18 cellular contexts compared by ENCODE assay signal in the genomic region with DNA sequence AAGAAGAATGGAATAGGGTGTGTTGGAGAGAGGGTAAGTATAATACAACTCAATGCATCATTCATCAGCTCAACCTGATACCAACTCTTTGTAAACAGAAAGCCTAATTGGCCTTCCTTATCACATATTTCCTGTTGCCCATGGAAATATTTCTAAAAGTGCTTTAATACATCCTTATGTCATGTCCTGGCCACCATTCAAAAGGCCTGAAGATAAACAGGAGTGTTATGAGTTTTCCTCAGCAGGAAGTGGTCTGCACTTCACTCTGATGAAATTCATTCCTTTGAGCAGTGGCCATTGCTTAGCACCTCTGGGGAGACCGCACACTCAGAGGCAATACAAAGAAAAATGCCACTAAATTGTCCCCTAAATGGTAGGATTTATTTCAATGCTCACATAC.
DNase-seq lines count a peak whose midpoint lies in the region; ATAC-seq and TF ChIP-seq lines count a peak whose summit lies in the region.
"Had no signal": no experiment of that assay in that cellular context is flagged by ENCODE, and none has a peak within 500 bp of the region (broad histone marks: within the 10 kb centered on the region; RNA-seq: fewer than 3 reads in every experiment).

No MANE protein-coding gene starts in this region.

- no peak overlapping the region for H3K4me3 ChIP-seq in fibroblast of lung (replicated peaks in 1 of 4; ENCODE audit: control extremely low read depth in 1 of 4, insufficient read depth in 1 of 4, low read depth in 3 of 4, low read length in 4 of 4)
- H3K4me3 ChIP-seq in upper lobe of right lung = no peak overlapping the region
- H3K4me3 ChIP-seq: A549, transverse colon had no signal

- H3K27me3 ChIP-seq in fibroblast of lung (ENCODE audit: control insufficient read depth, insufficient read depth, low read length) (no peaks in the 10 kb centered on the region), upper lobe of right lung (no peaks in the 10 kb centered on the region)
- H3K27me3 ChIP-seq: transverse colon had no signal

- no peaks in the 10 kb centered on the region for H3K4me1 Mint-ChIP-seq in stimulated activated effector memory CD8-positive, alpha-beta T cell treated with anti-CD3 and anti-CD28 coated beads, Interleukin-12 subunit alpha, Interleukin-12 subunit beta, amount 100 ng/mL, for 72 hours
- H3K4me1 Mint-ChIP-seq: CD8-positive, alpha-beta memory T cell; natural killer cell; stimulated activated naive B cell treated with anti-CD40 and anti-IgM and Interleukin-4, amounts not matched to agents 10 μg/mL and 1 μg/mL and 100 μg/mL, for 72 hours; T-cell had no signal

- H3K4me2 ChIP-seq in fibroblast of lung (ENCODE audit: extremely low read depth, insufficient read depth, low read length) = no peak overlapping the region
- H3K4me2 ChIP-seq: A549 had no signal

- H3K36me3 Mint-ChIP-seq in stimulated activated effector memory CD8-positive, alpha-beta T cell treated with anti-CD3 and anti-CD28 coated beads, Interleukin-12 subunit alpha, Interleukin-12 subunit beta, amount 100 ng/mL, for 72 hours = no peaks in the 10 kb centered on the region
- H3K36me3 Mint-ChIP-seq: CD8-positive, alpha-beta memory T cell; natural killer cell; stimulated activated naive B cell treated with anti-CD40 and anti-IgM and Interleukin-4, amounts not matched to agents 10 μg/mL and 1 μg/mL and 100 μg/mL, for 72 hours; T-cell had no signal

- H3K9me3 Mint-ChIP-seq in stimulated activated effector memory CD8-positive, alpha-beta T cell treated with anti-CD3 and anti-CD28 coated beads, Interleukin-12 subunit alpha, Interleukin-12 subunit beta, amount 100 ng/mL, for 72 hours = peaks cover 9% of the 10 kb centered on the region
- H3K9me3 Mint-ChIP-seq: stimulated activated naive B cell treated with anti-CD40 and anti-IgM and Interleukin-4, amounts not matched to agents 10 μg/mL and 1 μg/mL and 100 μg/mL, for 72 hours had no signal

- H3K9me3 ChIP-seq in fibroblast of lung (ENCODE audit: control insufficient read depth, insufficient read depth, low read depth, low read length) (no peaks in the 10 kb centered on the region), upper lobe of right lung (no peaks in the 10 kb centered on the region)
- H3K9me3 ChIP-seq: A549, transverse colon had no signal

- peak; percentile 43 for ATAC-seq in upper lobe of right lung
- ATAC-seq in stimulated activated effector memory CD8-positive, alpha-beta T cell treated with anti-CD3 and anti-CD28 coated beads, Interleukin-12 subunit alpha, Interleukin-12 subunit beta, amount 100 ng/mL, for 72 hours = no peak
- ATAC-seq: A549; natural killer cell; stimulated activated naive B cell treated with anti-CD40 and anti-IgM and Interleukin-4, amounts not matched to agents 10 μg/mL and 1 μg/mL and 100 μg/mL, for 72 hours; T-cell had no signal

- no peak overlapping the region for H3K4me3 Mint-ChIP-seq in stimulated activated effector memory CD8-positive, alpha-beta T cell treated with anti-CD3 and anti-CD28 coated beads, Interleukin-12 subunit alpha, Interleukin-12 subunit beta, amount 100 ng/mL, for 72 hours
- H3K4me3 Mint-ChIP-seq: CD8-positive, alpha-beta memory T cell; natural killer cell; stimulated activated naive B cell treated with anti-CD40 and anti-IgM and Interleukin-4, amounts not matched to agents 10 μg/mL and 1 μg/mL and 100 μg/mL, for 72 hours; T-cell had no signal

- H3K36me3 ChIP-seq in fibroblast of lung (ENCODE audit: control insufficient read depth, insufficient read depth, low read length) (no peaks in the 10 kb centered on the region), upper lobe of right lung (no peaks in the 10 kb centered on the region)
- H3K36me3 ChIP-seq: transverse colon had no signal

- intact Hi-C loops in upper lobe of right lung (cut with DNase I) = no loop called here

- DNase-seq in NCI-H748 (lab: John Stamatoyannopoulos, UW; ENCODE audit: unreplicated experiment) = peak; percentile 73
- DNase-seq in NCI-H748 treated with DMSO at 0.1 percent for 48 hours (lab: John Stamatoyannopoulos, UW) = no peak
- peak; percentile 79 for DNase-seq in RPMI7951 (ENCODE audit: low read depth)
- DNase-seq in fibroblast of lung (ENCODE audit: low read depth in 2 of 2) = peak; percentile 75 to 90
- no peak for DNase-seq in upper lobe of right lung
- DNase-seq in stimulated activated effector memory CD8-positive, alpha-beta T cell treated with anti-CD3 and anti-CD28 coated beads, Interleukin-12 subunit alpha, Interleukin-12 subunit beta, amount 100 ng/mL, for 72 hours (ENCODE audit: low spot score in 2 of 2) = no peak
- no peak for DNase-seq in T1000 (lab: John Stamatoyannopoulos, UW)
- no peak for DNase-seq in RKO (ENCODE audit: low spot score)
- DNase-seq: CD8-positive, alpha-beta memory T cell; natural killer cell; NCI-H1694 treated with DMSO at 0.1 percent for 48 hours; NCI-H774; stimulated activated naive B cell treated with anti-CD40 and anti-IgM and Interleukin-4, amounts not matched to agents 10 μg/mL and 1 μg/mL and 100 μg/mL, for 72 hours; T-cell; transverse colon had no signal

- H4K20me1 ChIP-seq in fibroblast of lung (ENCODE audit: control insufficient read depth, extremely low read depth, insufficient read depth, low read length) = no peaks in the 10 kb centered on the region

- TF ChIP-seq CTCF in fibroblast of lung (conservative IDR thresholded peaks at IDR 0.05 in 1 of 2, IDR thresholded peaks at IDR 0.05 in 1 of 2; ENCODE audit: low read depth in 1 of 2, low read length in 2 of 2) (no peak), upper lobe of right lung (IDR thresholded peaks at IDR 0.05) (no peak)

- peak overlapping the region; percentile 29 for H3K27ac ChIP-seq in fibroblast of lung (ENCODE audit: insufficient read depth, low read length)
- H3K27ac ChIP-seq in upper lobe of right lung = no peak overlapping the region
- H3K27ac ChIP-seq: A549, RWPE1, transverse colon had no signal

- peaks cover 4% of the 10 kb centered on the region for H3K4me1 ChIP-seq in fibroblast of lung (ENCODE audit: control insufficient read depth, extremely low read depth, insufficient read depth, low read length)
- H3K4me1 ChIP-seq in upper lobe of right lung = no peaks in the 10 kb centered on the region
- H3K4me1 ChIP-seq: A549, transverse colon had no signal

- no peak overlapping the region for H3K9ac ChIP-seq in fibroblast of lung (ENCODE audit: insufficient read depth, low read length)

- H3K27ac Mint-ChIP-seq in stimulated activated effector memory CD8-positive, alpha-beta T cell treated with anti-CD3 and anti-CD28 coated beads, Interleukin-12 subunit alpha, Interleukin-12 subunit beta, amount 100 ng/mL, for 72 hours = no peak overlapping the region
- H3K27ac Mint-ChIP-seq: CD8-positive, alpha-beta memory T cell; natural killer cell; progenitor cell of endocrine pancreas; stimulated activated naive B cell treated with anti-CD40 and anti-IgM and Interleukin-4, amounts not matched to agents 10 μg/mL and 1 μg/mL and 100 μg/mL, for 72 hours; T-cell had no signal

- no peaks in the 10 kb centered on the region for H3K79me2 ChIP-seq in fibroblast of lung (ENCODE audit: control insufficient read depth, insufficient read depth, low read length)

- H2AFZ ChIP-seq in fibroblast of lung (ENCODE audit: low read length) = no peak overlapping the region

Comparison
In these comparisons a context has a peak if more than half of its experiments do, and no peak if none do; other contexts are left out.
1. DNase-seq: peak in NCI-H748 (single experiment), RPMI7951 (single experiment) and fibroblast of lung (2 of 2); none in NCI-H748 treated with DMSO at 0.1 percent for 48 hours (single experiment), upper lobe of right lung (single experiment), stimulated activated effector memory CD8-positive, alpha-beta T cell treated with anti-CD3 and anti-CD28 coated beads, Interleukin-12 subunit alpha, Interleukin-12 subunit beta, amount 100 ng/mL, for 72 hours (0 of 2), T1000 (single experiment) and RKO (single experiment).